In the genomic region with DNA sequence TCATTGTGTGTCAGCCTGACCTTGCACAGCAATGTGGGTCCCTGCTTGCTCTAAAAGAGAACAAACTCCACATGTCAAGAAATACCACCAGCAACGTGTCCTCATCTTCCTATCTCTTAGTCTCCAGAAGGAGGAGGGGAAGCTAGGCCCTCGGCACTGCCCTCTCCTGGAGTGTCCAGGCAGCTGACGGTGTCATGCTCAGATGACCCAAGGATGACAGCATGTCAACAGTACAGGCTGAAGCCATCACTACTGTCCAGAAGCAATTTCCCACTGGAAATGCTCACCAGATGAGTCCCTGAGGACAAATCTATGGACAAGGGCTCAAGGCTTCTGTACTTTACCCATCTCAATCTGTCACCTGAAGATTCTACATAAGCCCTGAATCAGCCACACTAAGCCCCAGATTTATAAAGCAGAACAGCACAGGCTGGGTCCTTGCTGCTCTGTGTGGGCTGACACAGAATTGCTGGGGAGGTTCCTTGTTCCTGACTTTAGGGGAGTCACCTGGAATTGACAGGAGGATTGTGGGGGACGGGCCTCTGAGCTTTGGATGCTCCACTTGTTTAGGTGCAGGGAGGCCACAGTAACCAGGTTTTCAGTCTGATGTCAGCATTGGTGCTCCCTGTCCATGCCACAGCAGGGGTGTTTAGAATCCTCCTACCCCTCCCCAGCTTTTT, we compare ENCODE assay signal across 9 cellular contexts.
A peak's percentile ranks its signal among the peaks of the same experiment; 100 is the strongest.
DNase-seq lines count a peak whose midpoint lies in the region; ATAC-seq, FAIRE-seq and TF ChIP-seq lines count a peak whose summit lies in the region.
"Had no signal": no experiment of that assay in that cellular context is flagged by ENCODE, and none has a peak within 500 bp of the region (broad histone marks: within the 10 kb centered on the region; RNA-seq: fewer than 3 reads in every experiment).

No MANE protein-coding gene starts in this region.

- intact Hi-C loops in Panc1 (cut with micrococcal nuclease; ENCODE audit: unreplicated experiment) = no loop called here

- H3K4me1 ChIP-seq in Panc1 (ENCODE audit: control insufficient read depth, insufficient read depth, low read length) = no peaks in the 10 kb centered on the region

- no TSS peak for BruUV-seq in Panc1 (replicated peaks; lab: Mats Ljungman, UMichigan)

- in situ Hi-C loops in Panc1 (cut with HindIII; ENCODE audit: low pct_unique_long_range_greater_than_20kb, low sequenced_read_pairs) = no loop called here

- peak; percentile 35; the same call in 1 of the 2 replicates for TF ChIP-seq CTCF in GM12874 (IDR thresholded peaks at IDR 0.05; ENCODE audit: insufficient read depth, low read depth, low read length)
- peak; percentile 66 for TF ChIP-seq CTCF in Panc1 (IDR thresholded peaks at IDR 0.05)
- peak; percentile 62 for TF ChIP-seq CTCF in fibroblast of villous mesenchyme (IDR thresholded peaks at IDR 0.05; ENCODE audit: insufficient read depth, low read depth, low read length)

- no peak for FAIRE-seq in H54 (lab: Jason Lieb, UNC)

- ATAC-seq in Panc1 = peak; percentile 82; the same call in 1 of the 2 replicates

- CTCF ChIA-PET in Panc1 (lab: Charles Lee) = interaction anchor here (0.9 kb wide), 1 partner anchor 128 kb away, joined by 3 read pairs; no protein-coding TSS in a partner anchor

- H3K4me3 ChIP-seq in Panc1 (ENCODE audit: low read depth in 2 of 2, low read length in 2 of 2) (no peak overlapping the region), fibroblast of villous mesenchyme (ENCODE audit: low read depth, low read length) (no peak overlapping the region)
- H3K4me3 ChIP-seq: SK-N-MC had no signal

- no peaks in the 10 kb centered on the region for H3K9me3 ChIP-seq in Panc1 (ENCODE audit: control insufficient read depth, insufficient read depth, low read depth, low read length)

- TF ChIP-seq POLR2A in H54 (IDR thresholded peaks at IDR 0.05; ENCODE audit: low read depth, low read length) = no peak

- POLR2A ChIA-PET in Panc1 (lab: Charles Lee) = interaction anchor here (0.7 kb wide), 1 partner anchor 19 kb away, joined by 12 read pairs; no protein-coding TSS in a partner anchor

- peak; percentile 7 for DNase-seq in Panc1 (ENCODE audit: low read depth, low spot score)
- peak; percentile 51 for DNase-seq in fibroblast of villous mesenchyme (ENCODE audit: low read depth)
- DNase-seq in putamen (ENCODE audit: low spot score) = peak; percentile 85
- DNase-seq in activated effector memory CD4-positive, alpha-beta T cell treated with anti-CD3 and anti-CD28 coated beads, Interleukin-2, amount 50 U/mL, for 16 hours = no peak
- no peak for DNase-seq in activated T-cell treated with anti-CD3 and anti-CD28 coated beads, Interleukin-2, amount 50 U/mL, for 48 hours
- no peak for DNase-seq in effector CD8-positive, alpha-beta T cell (lab: John Stamatoyannopoulos, UW)
- DNase-seq in H54 (ENCODE audit: insufficient read length, low spot score) = no peak

- H3K27me3 ChIP-seq in Panc1 (ENCODE audit: control insufficient read depth, insufficient read depth, low read length) = no peaks in the 10 kb centered on the region

- H3K27ac ChIP-seq in Panc1 (ENCODE audit: low read length) = no peak overlapping the region
- H3K27ac ChIP-seq: SK-N-MC had no signal

- H3K36me3 ChIP-seq in Panc1 (ENCODE audit: control insufficient read depth, insufficient read depth, low read length) = no peaks in the 10 kb centered on the region

Comparison
In these comparisons a context has a peak if more than half of its experiments do, and no peak if none do; other contexts are left out.
1. DNase-seq: peak in Panc1 (single experiment), fibroblast of villous mesenchyme (single experiment) and putamen (single experiment); none in activated effector memory CD4-positive, alpha-beta T cell treated with anti-CD3 and anti-CD28 coated beads, Interleukin-2, amount 50 U/mL, for 16 hours (single experiment), activated T-cell treated with anti-CD3 and anti-CD28 coated beads, Interleukin-2, amount 50 U/mL, for 48 hours (0 of 2), effector CD8-positive, alpha-beta T cell (single experiment) and H54 (single experiment).
2. Peak in every context shown above with its lines, with median percentiles within 50 percentile points of each other: CTCF ChIP-seq.